ENCODE assay signal across 16 cellular contexts in genomic region chr5:135234242-135235000, GRCh38.
"Had no signal": no experiment of that assay in that cellular context is flagged by ENCODE, and none has a peak within 500 bp of the region (broad histone marks: within the 10 kb centered on the region; RNA-seq: fewer than 3 reads in every experiment).

No MANE protein-coding gene starts in this region.

- H3K4me1 ChIP-seq: parathyroid adenoma had no signal

- H3K4me3 ChIP-seq: dorsolateral prefrontal cortex, esophagus muscularis mucosa, left lung, tibial nerve had no signal

- ATAC-seq: activated naive CD4-positive, alpha-beta T cell treated with anti-CD3 and anti-CD28 coated beads, Interleukin-2, amount 50 U/mL, for 72 hours; activated T-helper 17 cell treated with anti-CD3 and anti-CD28 coated beads, Interleukin-2, amount 50 U/mL, for 72 hours; left lung; stimulated activated effector memory CD8-positive, alpha-beta T cell treated with anti-CD3 and anti-CD28 coated beads, Interleukin-12 subunit alpha, Interleukin-12 subunit beta, amount 100 ng/mL, for 72 hours; T-helper 17 cell had no signal

- H3K36me3 ChIP-seq: esophagus muscularis mucosa, left lung, tibial nerve had no signal

- H3K27ac ChIP-seq: dorsolateral prefrontal cortex, esophagus muscularis mucosa, left lung, parathyroid adenoma, tibial nerve had no signal

- DNase-seq: activated CD4-positive, alpha-beta T cell treated with anti-CD3 and anti-CD28 coated beads, Interleukin-2, amount 50 U/mL, for 1 hour; activated CD4-positive, CD25-positive, alpha-beta regulatory T cell; activated T-cell treated with anti-CD3 and anti-CD28 coated beads for 4 hours; amniotic stem cell; cerebellar nuclear complex; foreskin fibroblast; left lung; small intestine; T-helper 17 cell had no signal

- FAIRE-seq: small intestine had no signal

- H3K79me2 ChIP-seq: parathyroid adenoma had no signal

- H3K9me3 ChIP-seq: esophagus muscularis mucosa, left lung had no signal

- H2AFZ ChIP-seq: parathyroid adenoma had no signal

- H3K9ac ChIP-seq: parathyroid adenoma had no signal

- H3K27me3 ChIP-seq: dorsolateral prefrontal cortex, esophagus muscularis mucosa, left lung, tibial nerve had no signal
